In the genomic region with DNA sequence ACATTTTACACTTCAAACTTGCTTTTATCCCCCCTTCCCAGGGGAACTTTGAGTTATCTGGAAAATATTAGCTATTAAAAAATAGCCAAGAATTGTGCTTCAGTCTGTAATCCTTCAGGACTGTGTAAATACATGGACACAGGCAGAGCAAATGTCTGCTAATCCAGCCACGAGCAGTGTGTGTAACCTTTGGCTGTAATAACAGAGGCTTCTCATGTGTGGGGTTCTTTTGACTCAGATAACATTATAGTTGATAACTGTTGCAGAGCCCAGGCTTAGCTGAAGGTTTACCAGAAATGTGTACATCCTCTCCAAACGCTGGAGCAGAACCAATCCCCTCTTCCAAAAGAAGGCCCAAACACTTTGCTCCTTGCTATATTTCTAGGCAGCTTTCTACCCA, we compare ENCODE assay signal across 23 cellular contexts. TPM values are rescaled to one million over a fixed set of nuclear protein-coding genes. Genes with fewer than 3 reads are reported as not detected.
"Had no signal": no experiment of that assay in that cellular context is flagged by ENCODE, and none has a peak within 500 bp of the region (broad histone marks: within the 10 kb centered on the region; RNA-seq: fewer than 3 reads in every experiment).

No MANE protein-coding gene starts in this region.

- H3K4me3 ChIP-seq: left lung, sigmoid colon, spleen, tibial artery had no signal

- DNase-seq: activated CD4-positive, alpha-beta T cell treated with anti-CD3 and anti-CD28 coated beads for 36 hours; activated CD4-positive, alpha-beta T cell treated with anti-CD3 and anti-CD28 coated beads, Interleukin-2, amount 50 U/mL, for 4 hours; activated CD8-positive, alpha-beta memory T cell treated with anti-CD3 and anti-CD28 coated beads, Interleukin-2, amount 50 U/mL, for 48 hours; activated naive CD4-positive, alpha-beta T cell; activated naive CD8-positive, alpha-beta T cell treated with anti-CD3 and anti-CD28 coated beads, Interleukin-2, amount 10 ng/mL, durations not matched to agents 7 days and 5 days; activated T-cell treated with anti-CD3 and anti-CD28 coated beads, Interleukin-2, amount 50 U/mL, for 4 hours; cortex of kidney; foreskin fibroblast; kidney glomerular epithelial cell; left lung; occipital lobe; sigmoid colon; spleen; stimulated activated CD4-positive, alpha-beta T cell treated with anti-CD3 and anti-CD28 coated beads, Interleukin-4, amount 100 ng/mL, for 1 hour; stimulated activated naive CD4-positive, alpha-beta T cell treated with Interleukin-2 at 50 U/mL for 16 hours; substantia nigra; T-helper 9 cell; tibial artery had no signal

- ATAC-seq: activated CD4-positive, alpha-beta T cell treated with anti-CD3 and anti-CD28 coated beads for 36 hours; activated T-cell treated with anti-CD3 and anti-CD28 coated beads, Interleukin-2, amount 50 U/mL, for 4 hours; left lung; natural killer cell treated with Interleukin-12 subunit alpha and Interleukin-12 subunit beta and Interleukin-15 and Interleukin-18, amount 100 ng/mL, for 72 hours; WTC11 had no signal

- H3K27ac ChIP-seq: left lung, sigmoid colon, spleen, tibial artery had no signal

- H3K9me3 ChIP-seq: left lung, sigmoid colon, spleen, tibial artery had no signal

- H3K9me3 Mint-ChIP-seq: activated naive CD8-positive, alpha-beta T cell treated with anti-CD3 and anti-CD28 coated beads, Interleukin-2, amount 10 ng/mL, durations not matched to agents 7 days and 5 days; activated T-cell treated with anti-CD3 and anti-CD28 coated beads, Interleukin-2, amount 50 U/mL, for 4 hours; activated T-helper 2 cell treated with anti-CD3 and anti-CD28 coated beads, Interferon-gamma antibody, Interleukin-2, Interleukin-4, amounts not matched to agents 10 μg/mL and 5 μg/mL and 100 μg/mL, durations not matched to agents 14 hours and 24 hours and 36 hours; natural killer cell treated with Interleukin-12 subunit alpha and Interleukin-12 subunit beta and Interleukin-15 and Interleukin-18, amount 100 ng/mL, for 72 hours; WTC11 had no signal

- H3K27me3 ChIP-seq: sigmoid colon, spleen had no signal

- H3K36me3 Mint-ChIP-seq: activated naive CD8-positive, alpha-beta T cell treated with anti-CD3 and anti-CD28 coated beads, Interleukin-2, amount 10 ng/mL, durations not matched to agents 7 days and 5 days; natural killer cell treated with Interleukin-12 subunit alpha and Interleukin-12 subunit beta and Interleukin-15 and Interleukin-18, amount 100 ng/mL, for 72 hours; WTC11 had no signal

- H3K4me1 ChIP-seq: left lung, sigmoid colon, spleen, tibial artery had no signal

- H3K4me1 Mint-ChIP-seq: activated CD4-positive, alpha-beta T cell treated with anti-CD3 and anti-CD28 coated beads for 36 hours; activated naive CD8-positive, alpha-beta T cell treated with anti-CD3 and anti-CD28 coated beads, Interleukin-2, amount 10 ng/mL, durations not matched to agents 7 days and 5 days had no signal

- H3K36me3 ChIP-seq: left lung, sigmoid colon, spleen, tibial artery had no signal

- H3K4me3 Mint-ChIP-seq: activated CD4-positive, alpha-beta T cell treated with anti-CD3 and anti-CD28 coated beads for 36 hours; activated naive CD8-positive, alpha-beta T cell treated with anti-CD3 and anti-CD28 coated beads, Interleukin-2, amount 10 ng/mL, durations not matched to agents 7 days and 5 days; activated T-cell treated with anti-CD3 and anti-CD28 coated beads, Interleukin-2, amount 50 U/mL, for 4 hours; natural killer cell treated with Interleukin-12 subunit alpha and Interleukin-12 subunit beta and Interleukin-15 and Interleukin-18, amount 100 ng/mL, for 72 hours; WTC11 had no signal

- H3K27ac Mint-ChIP-seq: activated CD4-positive, alpha-beta T cell treated with anti-CD3 and anti-CD28 coated beads for 36 hours; activated naive CD8-positive, alpha-beta T cell treated with anti-CD3 and anti-CD28 coated beads, Interleukin-2, amount 10 ng/mL, durations not matched to agents 7 days and 5 days; activated T-helper 2 cell treated with anti-CD3 and anti-CD28 coated beads, Interferon-gamma antibody, Interleukin-2, Interleukin-4, amounts not matched to agents 10 μg/mL and 5 μg/mL and 100 μg/mL, durations not matched to agents 14 hours and 24 hours and 36 hours; natural killer cell treated with Interleukin-12 subunit alpha and Interleukin-12 subunit beta and Interleukin-15 and Interleukin-18, amount 100 ng/mL, for 72 hours; WTC11 had no signal

RNA-seq across cellular contexts. Expression of a gene that starts 4.6 kb away (rescaled TPM):
- total RNA-seq: activated CD4-positive, alpha-beta T cell treated with anti-CD3 and anti-CD28 coated beads for 36 hours; activated CD8-positive, alpha-beta memory T cell treated with anti-CD3 and anti-CD28 coated beads for 36 hours; activated naive CD8-positive, alpha-beta T cell treated with anti-CD3 and anti-CD28 coated beads, Interleukin-2, amount 10 ng/mL, durations not matched to agents 7 days and 5 days; activated T-helper 2 cell treated with anti-CD3 and anti-CD28 coated beads, Interferon-gamma antibody, Interleukin-2, Interleukin-4, amounts not matched to agents 10 μg/mL and 5 μg/mL and 100 μg/mL, durations not matched to agents 14 hours and 24 hours and 36 hours; natural killer cell treated with Interleukin-12 subunit alpha and Interleukin-12 subunit beta and Interleukin-15 and Interleukin-18, amount 100 ng/mL, for 72 hours; sigmoid colon; spleen; T-helper 1 cell treated with Interleukin-12 subunit alpha and Interleukin-12 subunit beta and Interleukin-4 antibody, amounts not matched to agents 30 ng/mL and 1 ng/mL, for 36 hours; WTC11 had no signal
